Comparison of ENCODE assay signal across 31 cellular contexts in genomic region chr7:152931583-152931982, GRCh38.
DNase-seq lines count a peak whose midpoint lies in the region; ATAC-seq and TF ChIP-seq lines count a peak whose summit lies in the region.
"Had no signal": no experiment of that assay in that cellular context is flagged by ENCODE, and none has a peak within 500 bp of the region (broad histone marks: within the 10 kb centered on the region; RNA-seq: fewer than 3 reads in every experiment).

No MANE protein-coding gene starts in this region.

- H3K9me3 ChIP-seq in breast epithelium = no peaks in the 10 kb centered on the region
- H3K9me3 ChIP-seq: esophagus muscularis mucosa, suprapubic skin, upper lobe of left lung had no signal

- TF ChIP-seq CTCF in brain microvascular endothelial cell (IDR thresholded peaks at IDR 0.05; ENCODE audit: low read depth, low read length, missing control alignments) = no peak
- TF ChIP-seq CTCF in breast epithelium (IDR thresholded peaks at IDR 0.05) = no peak

- ATAC-seq in HG03521 (IDR thresholded peaks at IDR 0.05; ENCODE audit: unreplicated experiment) = no peak
- ATAC-seq: activated CD4-positive, alpha-beta T cell treated with anti-CD3 and anti-CD28 coated beads for 36 hours; activated CD8-positive, alpha-beta T cell treated with anti-CD3 and anti-CD28 coated beads for 36 hours; activated T-helper 17 cell treated with anti-CD3 and anti-CD28 coated beads, Interleukin-2, amount 50 U/mL, for 72 hours; GM23338; K562; left ventricle myocardium superior; stimulated activated naive B cell treated with anti-CD40 and anti-IgM and Interleukin-4, amounts not matched to agents 10 μg/mL and 1 μg/mL and 100 μg/mL, for 72 hours had no signal

- no peaks in the 10 kb centered on the region for H3K27me3 ChIP-seq in brain microvascular endothelial cell (replicated peaks)
- H3K27me3 ChIP-seq in breast epithelium = no peaks in the 10 kb centered on the region
- H3K27me3 ChIP-seq: dorsolateral prefrontal cortex, suprapubic skin, upper lobe of left lung had no signal

- in situ Hi-C loops in brain microvascular endothelial cell (cut with HindIII; ENCODE audit: low pct_ligation_motif_present, low sequenced_read_pairs) = no loop called here

- H3K4me1 ChIP-seq in breast epithelium = no peaks in the 10 kb centered on the region
- H3K4me1 ChIP-seq: esophagus muscularis mucosa, suprapubic skin, upper lobe of left lung had no signal

- no peak overlapping the region for H3K27ac ChIP-seq in brain microvascular endothelial cell
- H3K27ac ChIP-seq in breast epithelium = no peak overlapping the region
- H3K27ac ChIP-seq: C4-2B, dorsolateral prefrontal cortex, esophagus muscularis mucosa, skin epidermis, suprapubic skin, upper lobe of left lung, VCaP had no signal

- no peaks in the 10 kb centered on the region for H3K36me3 ChIP-seq in brain microvascular endothelial cell (replicated peaks)
- H3K36me3 ChIP-seq in breast epithelium = no peaks in the 10 kb centered on the region
- H3K36me3 ChIP-seq: esophagus muscularis mucosa, suprapubic skin, upper lobe of left lung had no signal

- TF ChIP-seq POLR2A in breast epithelium (IDR thresholded peaks at IDR 0.05) = no peak

- intact Hi-C loops in breast epithelium (cut with DNase I; ENCODE audit: low total_unique reads) = no loop called here

- DNase-seq in DMS153 (lab: John Stamatoyannopoulos, UW) = peak; percentile 89
- DNase-seq in NCI-H1417 treated with DMSO at 0.1 percent for 48 hours (lab: John Stamatoyannopoulos, UW) = peak; percentile 68
- DNase-seq in NCI-H2081 treated with DMSO at 0.1 percent for 48 hours (lab: John Stamatoyannopoulos, UW) = peak; percentile 84
- peak; percentile 94 for DNase-seq in NCI-H748 (lab: John Stamatoyannopoulos, UW; ENCODE audit: unreplicated experiment)
- no peak for DNase-seq in brain microvascular endothelial cell
- no peak for DNase-seq in breast epithelium (ENCODE audit: low spot score in 2 of 2)
- DNase-seq in amygdala (lab: John Stamatoyannopoulos, UW) = no peak
- DNase-seq: activated CD4-positive, alpha-beta T cell treated with anti-CD3 and anti-CD28 coated beads for 36 hours; activated CD8-positive, alpha-beta memory T cell treated with anti-CD3 and anti-CD28 coated beads, Interleukin-2, amount 50 U/mL, for 48 hours; activated CD8-positive, alpha-beta T cell treated with anti-CD3 and anti-CD28 coated beads for 36 hours; activated naive CD4-positive, alpha-beta T cell treated with anti-CD3 and anti-CD28 coated beads, Interleukin-2, amount 10 ng/mL, durations not matched to agents 7 days and 5 days; dorsolateral prefrontal cortex; foreskin fibroblast; head of caudate nucleus; islet precursor cell; left ventricle myocardium superior; mesendoderm; NCI-H2171 treated with DMSO at 0.1 percent for 48 hours; NCI-H524 treated with DMSO at 0.1 percent for 48 hours; SHP77 treated with DMSO at 0.1 percent for 48 hours; stimulated activated naive B cell treated with anti-CD40 and anti-IgM and Interleukin-4, amounts not matched to agents 10 μg/mL and 1 μg/mL and 100 μg/mL, for 72 hours; upper lobe of left lung had no signal

- H3K4me3 ChIP-seq in brain microvascular endothelial cell (ENCODE audit: low read depth, low read length) (no peak overlapping the region), breast epithelium (no peak overlapping the region)
- H3K4me3 ChIP-seq: dorsolateral prefrontal cortex, esophagus muscularis mucosa, GM23338, K562, skin epidermis, suprapubic skin, upper lobe of left lung had no signal

Comparison
In these comparisons a context has a peak if more than half of its experiments do, and no peak if none do; other contexts are left out.
1. DNase-seq: peak in DMS153 (single experiment), NCI-H1417 treated with DMSO at 0.1 percent for 48 hours (single experiment), NCI-H2081 treated with DMSO at 0.1 percent for 48 hours (single experiment) and NCI-H748 (single experiment); none in brain microvascular endothelial cell (single experiment), breast epithelium (0 of 2) and amygdala (0 of 56).